Comparison of ENCODE assay signal across 29 cellular contexts in the genomic region with DNA sequence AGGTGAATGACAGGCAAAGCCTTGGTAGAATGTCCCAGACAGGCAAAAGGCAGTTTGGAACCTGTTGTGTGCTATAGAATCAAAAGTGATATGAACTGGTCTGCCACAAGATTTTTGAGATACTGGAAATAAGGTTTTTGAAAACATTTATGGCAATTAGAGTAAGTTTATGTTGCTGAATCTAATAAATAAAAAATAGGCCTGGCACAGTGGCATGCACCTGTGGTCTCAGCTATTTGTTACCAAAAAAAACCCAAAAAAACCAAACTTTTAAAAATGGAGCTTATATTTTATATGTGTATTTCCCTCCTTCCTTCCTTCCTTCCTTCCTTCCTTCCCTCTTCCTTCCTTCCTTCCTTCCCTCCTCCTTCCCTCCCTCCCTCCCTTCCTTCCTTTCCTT.
"Had no signal": no experiment of that assay in that cellular context is flagged by ENCODE, and none has a peak within 500 bp of the region (broad histone marks: within the 10 kb centered on the region; RNA-seq: fewer than 3 reads in every experiment).

No MANE protein-coding gene starts in this region.

- DNase-seq: hippocampal formation; immature natural killer cell; kidney glomerular epithelial cell; left colon; left lung; midbrain; mucosa of descending colon; naive thymus-derived CD8-positive, alpha-beta T cell; nucleus accumbens; pancreas; posterior cingulate gyrus; retina; right cardiac atrium; sigmoid colon; small intestine; spleen; stimulated activated CD4-positive, alpha-beta T cell treated with anti-CD3 and anti-CD28 coated beads, Interleukin-4, amount 100 ng/mL, for 24 hours; stimulated activated naive CD4-positive, alpha-beta T cell; tibial artery; uterus had no signal

- ATAC-seq: left colon; left lung; mucosa of descending colon; naive thymus-derived CD8-positive, alpha-beta T cell; pancreas; right cardiac atrium; stimulated activated effector memory CD8-positive, alpha-beta T cell treated with anti-CD3 and anti-CD28 coated beads, Interleukin-12 subunit alpha, Interleukin-12 subunit beta, amount 100 ng/mL, for 72 hours had no signal

- H3K4me1 Mint-ChIP-seq: neural crest cell had no signal

- H3K27ac Mint-ChIP-seq: immature natural killer cell; stimulated activated naive CD8-positive, alpha-beta T cell treated with anti-CD3 and anti-CD28 coated beads, Interleukin-15, Interleukin-2, amounts not matched to agents 100 ng/mL and 50 ng/mL, for 24 hours had no signal

- H3K9me3 Mint-ChIP-seq: immature natural killer cell; naive thymus-derived CD8-positive, alpha-beta T cell; nephron; neural crest cell; stimulated activated effector memory CD8-positive, alpha-beta T cell treated with anti-CD3 and anti-CD28 coated beads, Interleukin-12 subunit alpha, Interleukin-12 subunit beta, amount 100 ng/mL, for 72 hours; stimulated activated naive CD8-positive, alpha-beta T cell treated with anti-CD3 and anti-CD28 coated beads, Interleukin-15, Interleukin-2, amounts not matched to agents 100 ng/mL and 50 ng/mL, for 24 hours; type B pancreatic cell had no signal

- H3K4me3 Mint-ChIP-seq: immature natural killer cell; naive thymus-derived CD8-positive, alpha-beta T cell; nephron; neural crest cell; stimulated activated effector memory CD8-positive, alpha-beta T cell treated with anti-CD3 and anti-CD28 coated beads, Interleukin-12 subunit alpha, Interleukin-12 subunit beta, amount 100 ng/mL, for 72 hours; stimulated activated naive CD8-positive, alpha-beta T cell treated with anti-CD3 and anti-CD28 coated beads, Interleukin-15, Interleukin-2, amounts not matched to agents 100 ng/mL and 50 ng/mL, for 24 hours; type B pancreatic cell had no signal

- H3K9me3 ChIP-seq: left lung, mucosa of descending colon, pancreas, prostate gland, sigmoid colon, spleen, suprapubic skin, thoracic aorta, tibial artery, uterus had no signal

- H3K27me3 Mint-ChIP-seq: naive thymus-derived CD8-positive, alpha-beta T cell; stimulated activated naive CD8-positive, alpha-beta T cell treated with anti-CD3 and anti-CD28 coated beads, Interleukin-15, Interleukin-2, amounts not matched to agents 100 ng/mL and 50 ng/mL, for 24 hours; type B pancreatic cell had no signal

- H3K4me3 ChIP-seq: left lung, lung, mucosa of descending colon, pancreas, prostate gland, sigmoid colon, spleen, suprapubic skin, thoracic aorta, tibial artery, uterus had no signal

- H3K27me3 ChIP-seq: left lung, pancreas, sigmoid colon, spleen, suprapubic skin, tibial artery, uterus had no signal

- H3K36me3 ChIP-seq: pancreas, prostate gland, sigmoid colon, suprapubic skin, thoracic aorta, tibial artery, uterus had no signal

- H3K27ac ChIP-seq: left lung, pancreas, spleen, suprapubic skin, thoracic aorta, tibial artery had no signal
